8 cellular contexts compared by ENCODE assay signal in the genomic region with DNA sequence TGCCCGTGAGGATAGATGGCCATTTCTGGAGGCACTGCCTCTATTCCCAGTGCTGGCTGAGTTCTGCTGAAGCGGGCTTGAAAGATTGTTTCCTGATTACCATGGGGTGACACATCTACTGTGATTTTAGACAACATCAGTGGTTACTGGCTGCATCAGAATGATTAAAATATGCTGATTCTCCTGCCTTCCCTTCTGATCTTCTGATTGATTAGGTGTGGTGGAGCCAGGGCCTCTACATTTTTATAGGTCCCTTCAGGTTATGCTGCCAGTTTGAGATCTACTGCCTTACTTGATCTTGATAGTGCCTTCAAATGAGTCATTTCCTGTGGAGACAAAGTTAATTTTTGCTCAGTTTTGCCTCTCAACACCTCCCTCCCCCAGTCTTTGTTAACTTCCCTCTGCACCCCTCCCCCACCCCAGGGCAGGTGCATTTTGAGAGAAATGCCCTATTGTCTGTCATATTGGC. TPM values are rescaled to one million over a fixed set of nuclear protein-coding genes. Genes with fewer than 3 reads are reported as not detected.
A peak's percentile ranks its signal among the peaks of the same experiment; 100 is the strongest.
DNase-seq lines count a peak whose midpoint lies in the region; ATAC-seq and TF ChIP-seq lines count a peak whose summit lies in the region.

No MANE protein-coding gene starts in this region.

- POLR2A ChIA-PET in CD4-positive, alpha-beta memory T cell (lab: Charles Lee; ENCODE audit: partially characterized antibody), result no interaction called here

- peak overlapping the region; percentile 23 for H3K27ac ChIP-seq in CD4-positive, alpha-beta memory T cell (ENCODE audit: low read depth, low read length)
- no peak overlapping the region for H3K27ac ChIP-seq in right lobe of liver

- peaks cover 35 to 72% of the 10 kb centered on the region in 2 donors for H3K36me3 Mint-ChIP-seq in CD4-positive, alpha-beta memory T cell
- peaks cover 40% of the 10 kb centered on the region for H3K36me3 Mint-ChIP-seq in type B pancreatic cell

- no peaks in the 10 kb centered on the region for H3K9me3 ChIP-seq in CD4-positive, alpha-beta memory T cell (ENCODE audit: control insufficient read depth in 1 of 2, low read length in 2 of 2)
- H3K9me3 ChIP-seq in right lobe of liver, result no peaks in the 10 kb centered on the region

- H3K36me3 ChIP-seq in CD4-positive, alpha-beta memory T cell (ENCODE audit: insufficient read depth, low read length), result peaks cover 60% of the 10 kb centered on the region
- peaks cover 0 to 40% (median 20%) of the 10 kb centered on the region in 4 donors for H3K36me3 ChIP-seq in right lobe of liver

- WGBS in right lobe of liver (ENCODE audit: insufficient coverage, low coverage, low lambda C conversion rate, missing lambda C conversion rate), result 48% methylated on average over 2 of the region's 2 CpGs

- peaks cover 34% of the 10 kb centered on the region for H3K4me1 ChIP-seq in CD4-positive, alpha-beta memory T cell (ENCODE audit: insufficient read depth, low read length)
- peaks cover 0 to 8% (median 0%) of the 10 kb centered on the region in 4 donors for H3K4me1 ChIP-seq in right lobe of liver

- TF ChIP-seq POLR2A in right lobe of liver (IDR thresholded peaks at IDR 0.05), result no peak

- ATAC-seq in GM21723 (IDR thresholded peaks at IDR 0.05; ENCODE audit: unreplicated experiment) (peak; percentile 83), right lobe of liver (peak; percentile 35 to 81 (median 36)), HG02840 (IDR thresholded peaks at IDR 0.05; ENCODE audit: low FRiP score, unreplicated experiment) (no peak)

- H3K9me3 Mint-ChIP-seq in CD4-positive, alpha-beta memory T cell, result no peaks in the 10 kb centered on the region
- no peaks in the 10 kb centered on the region for H3K9me3 Mint-ChIP-seq in type B pancreatic cell

- H3K27me3 ChIP-seq in CD4-positive, alpha-beta memory T cell (ENCODE audit: insufficient read depth, low read length), result no peaks in the 10 kb centered on the region
- H3K27me3 ChIP-seq in right lobe of liver, result no peaks in the 10 kb centered on the region

- no peaks in the 10 kb centered on the region for H3K27me3 Mint-ChIP-seq in CD4-positive, alpha-beta memory T cell
- H3K27me3 Mint-ChIP-seq in type B pancreatic cell, result no peaks in the 10 kb centered on the region

- intact Hi-C loops in CD4-positive, alpha-beta memory T cell (cut with micrococcal nuclease), result loop anchor here (5.0 kb wide), 1 partner anchor 231 kb away; no protein-coding TSS in a partner anchor
- intact Hi-C loops in right lobe of liver (cut with DNase I), result no loop called here
- intact Hi-C loops in posterior vena cava (cut with DNase I), result no loop called here

- peaks cover 28 to 39% (median 32%) of the 10 kb centered on the region in 4 donors for H3K4me1 Mint-ChIP-seq in CD4-positive, alpha-beta memory T cell
- H3K4me1 Mint-ChIP-seq in type B pancreatic cell (ENCODE audit: unreplicated experiment), result peaks cover 9% of the 10 kb centered on the region

- CTCF ChIA-PET in CD4-positive, alpha-beta memory T cell (lab: Charles Lee; ENCODE audit: partially characterized antibody), result no interaction called here

- H3K4me3 ChIP-seq in CD4-positive, alpha-beta memory T cell (ENCODE audit: low read length in 2 of 2), result no peak overlapping the region
- H3K4me3 ChIP-seq in right lobe of liver, result no peak overlapping the region

- TF ChIP-seq CTCF in right lobe of liver (IDR thresholded peaks at IDR 0.05) (no peak), type B pancreatic cell (conservative IDR thresholded peaks at IDR 0.05) (no peak)

- peak; percentile 38 to 85 (median 49) for DNase-seq in CD4-positive, alpha-beta memory T cell
- DNase-seq in NOMO-1 treated with DMSO at 0.1 percent for 48 hours (lab: John Stamatoyannopoulos, UW; ENCODE audit: unreplicated experiment) (peak; percentile 76), activated T-cell treated with anti-CD3 and anti-CD28 coated beads for 24 hours (ENCODE audit: low read depth) (peak; percentile 46), right lobe of liver (peak in 1 of 3 donors; percentile 34), type B pancreatic cell (ENCODE audit: extremely low spot score, unreplicated experiment) (no peak), posterior vena cava (ENCODE audit: low spot score) (no peak)

- H3K27ac Mint-ChIP-seq in CD4-positive, alpha-beta memory T cell, result peak overlapping the region; percentile 78 to 91 (median 87)
- peak overlapping the region; percentile 3 for H3K27ac Mint-ChIP-seq in type B pancreatic cell

- H3K4me3 Mint-ChIP-seq in CD4-positive, alpha-beta memory T cell, result peak overlapping the region in 7 of 8 donors; percentile 23 to 69 (median 59)
- no peak overlapping the region for H3K4me3 Mint-ChIP-seq in type B pancreatic cell

RNA-seq across cellular contexts. Expression of gene SNORC, which starts 31.6 kb away (rescaled TPM):
- 1 to 10 TPM; 1.4 to 1.5 TPM for total RNA-seq in CD4-positive, alpha-beta memory T cell
- polyA plus RNA-seq in CD4-positive, alpha-beta memory T cell, result under 1 TPM in 1 of 2 donors, not detected in 1; 0.14 TPM
- total RNA-seq in right lobe of liver (10 to 100 TPM in 3 of 6 experiments, 1 to 10 TPM in 3; 2.0 to 14.5 (median 9.1) TPM), type B pancreatic cell (ENCODE audit: low replicate concordance) (7.1 and 28.9 TPM in 2 replicates), posterior vena cava (under 1 TPM; 0.79 to 1.00 TPM)

Comparison
In these comparisons a context has a peak if more than half of its experiments do, and no peak if none do; other contexts are left out.
1. DNase-seq: peak in CD4-positive, alpha-beta memory T cell (5 of 5), NOMO-1 treated with DMSO at 0.1 percent for 48 hours (single experiment) and activated T-cell treated with anti-CD3 and anti-CD28 coated beads for 24 hours (single experiment); none in type B pancreatic cell (single experiment) and posterior vena cava (single experiment).